Comparison of ENCODE assay signal across 8 cellular contexts in genomic region chr11:125062196-125062930, GRCh38.
DNase-seq lines count a peak whose midpoint lies in the region; ATAC-seq and TF ChIP-seq lines count a peak whose summit lies in the region.

No MANE protein-coding gene starts in this region.

- ATAC-seq in HG03196 (IDR thresholded peaks at IDR 0.05; ENCODE audit: unreplicated experiment) (peak; percentile 1), HG02610 (IDR thresholded peaks at IDR 0.05; ENCODE audit: unreplicated experiment) (no peak)

- no peaks in the 10 kb centered on the region for H3F3A ChIP-seq in DOHH2 (ENCODE audit: control insufficient read depth, insufficient read depth)

- H3K4me3 ChIP-seq in DOHH2 (ENCODE audit: low read length) (no peak overlapping the region), coronary artery (peak overlapping the region; percentile 83), muscle layer of duodenum (ENCODE audit: low read depth in 1 of 2, low read length in 2 of 2) (peak overlapping the region; percentile 66 to 86)

- H3K4me1 ChIP-seq in DOHH2 (ENCODE audit: control insufficient read depth, low read length) (peaks cover 9% of the 10 kb centered on the region), muscle layer of duodenum (ENCODE audit: control insufficient read depth in 1 of 2, insufficient read depth in 2 of 2, low read length in 2 of 2) (peaks cover 0 to 6% of the 10 kb centered on the region in 2 donors)

- no peaks in the 10 kb centered on the region for H3K36me3 ChIP-seq in DOHH2 (ENCODE audit: control insufficient read depth, low read length)
- no peaks in the 10 kb centered on the region for H3K36me3 ChIP-seq in muscle layer of duodenum (ENCODE audit: control insufficient read depth in 1 of 2, insufficient read depth in 2 of 2, low read length in 2 of 2)

- no peaks in the 10 kb centered on the region for H4K20me1 ChIP-seq in DOHH2 (ENCODE audit: control insufficient read depth, insufficient read depth, low read depth, low read length)

- H3K27ac ChIP-seq in DOHH2 (ENCODE audit: low read depth, low read length) (no peak overlapping the region), coronary artery (peak overlapping the region; percentile 39 to 80), muscle layer of duodenum (ENCODE audit: low read length) (no peak overlapping the region)

- H3K9me2 ChIP-seq in DOHH2 (replicated peaks; ENCODE audit: control insufficient read depth, low read length), result no peaks in the 10 kb centered on the region

- no peak for TF ChIP-seq CTCF in DOHH2 (IDR thresholded peaks at IDR 0.05; ENCODE audit: low read depth, low read length, poor library complexity, severe bottlenecking)
- TF ChIP-seq CTCF in coronary artery (IDR thresholded peaks at IDR 0.05), result no peak

- DNase-seq in coronary artery (ENCODE audit: low spot score) (no peak), NOMO-1 treated with DMSO at 0.1 percent for 48 hours (lab: John Stamatoyannopoulos, UW; ENCODE audit: unreplicated experiment) (no peak), COR-L47 (lab: John Stamatoyannopoulos, UW) (no peak), GM19240 (ENCODE audit: insufficient read length, low spot score) (no peak)

- H3K9me3 ChIP-seq in DOHH2 (ENCODE audit: control insufficient read depth, insufficient read depth, low read length) (no peaks in the 10 kb centered on the region), muscle layer of duodenum (ENCODE audit: control insufficient read depth in 1 of 2, low read length in 2 of 2) (no peaks in the 10 kb centered on the region)

- no peaks in the 10 kb centered on the region for H3K79me2 ChIP-seq in DOHH2 (ENCODE audit: control insufficient read depth, low read length)

- peaks cover 47% of the 10 kb centered on the region for H3K27me3 ChIP-seq in DOHH2 (ENCODE audit: control insufficient read depth, low read length)
- no peaks in the 10 kb centered on the region for H3K27me3 ChIP-seq in muscle layer of duodenum (ENCODE audit: low read depth, low read length)

- H3K4me2 ChIP-seq in DOHH2 (ENCODE audit: low read length), result peak overlapping the region; percentile 51

Comparison
In these comparisons a context has a peak if more than half of its experiments do, and no peak if none do; other contexts are left out.
1. H3K27ac ChIP-seq: peak in coronary artery (2 of 2); none in DOHH2 (single experiment) and muscle layer of duodenum (single experiment).